In genomic region chr6:7721654-7722053, GRCh38 we compare ENCODE assay signal across 9 cellular contexts. TPM values are rescaled to one million over a fixed set of nuclear protein-coding genes. Genes with fewer than 3 reads are reported as not detected.
DNase-seq lines count a peak whose midpoint lies in the region; ATAC-seq and TF ChIP-seq lines count a peak whose summit lies in the region.
"Had no signal": no experiment of that assay in that cellular context is flagged by ENCODE, and none has a peak within 500 bp of the region (broad histone marks: within the 10 kb centered on the region; RNA-seq: fewer than 3 reads in every experiment).

No MANE protein-coding gene starts in this region.

- peaks cover 6% of the 10 kb centered on the region for H3K9me3 ChIP-seq in adipocyte (ENCODE audit: control insufficient read depth, low read length)

- H3K9ac ChIP-seq in adipocyte (ENCODE audit: low read length), result peak overlapping the region; percentile 9

- no peak overlapping the region for H3K4me3 Mint-ChIP-seq in mesothelial cell of epicardium
- H3K4me3 Mint-ChIP-seq: activated B cell treated with CpG ODN at 0.5 μM for 24 hours had no signal

- peaks cover 10% of the 10 kb centered on the region for H3K4me1 Mint-ChIP-seq in mesothelial cell of epicardium

- H3K4me1 ChIP-seq in adipocyte (ENCODE audit: control insufficient read depth, insufficient read depth, low read length), result peaks cover 19% of the 10 kb centered on the region

- H3K27ac Mint-ChIP-seq in mesothelial cell of epicardium, result no peak overlapping the region
- H3K27ac Mint-ChIP-seq: activated B cell treated with CpG ODN at 0.5 μM for 24 hours had no signal

- DNase-seq in EH (ENCODE audit: low read depth) (peak; percentile 46), LoVo (ENCODE audit: low spot score) (peak; percentile 34), adipocyte (ENCODE audit: low read depth) (peak; percentile 80), mesothelial cell of epicardium (ENCODE audit: low spot score in 2 of 2, unreplicated experiment in 2 of 2) (no peak), mesenteric fat pad (ENCODE audit: low spot score) (no peak), NCI-H510A treated with DMSO at 0.1 percent for 48 hours (lab: John Stamatoyannopoulos, UW) (no peak)
- DNase-seq in effector CD8-positive, alpha-beta T cell (lab: John Stamatoyannopoulos, UW), result no peak
- DNase-seq: activated B cell treated with CpG ODN at 0.5 μM for 24 hours had no signal

- peaks cover 4% of the 10 kb centered on the region for H3K9me3 Mint-ChIP-seq in mesothelial cell of epicardium

- no peaks in the 10 kb centered on the region for H3K36me3 Mint-ChIP-seq in mesothelial cell of epicardium

- no peak overlapping the region for H3K4me3 ChIP-seq in adipocyte (ENCODE audit: low read length)

- ATAC-seq in HG02970 (IDR thresholded peaks at IDR 0.05; ENCODE audit: low FRiP score, unreplicated experiment), result no peak

- TF ChIP-seq CTCF in mesothelial cell of epicardium (IDR thresholded peaks at IDR 0.05; ENCODE audit: unreplicated experiment), result peak; percentile 50

- no peaks in the 10 kb centered on the region for H3K27me3 ChIP-seq in adipocyte (replicated peaks; ENCODE audit: control insufficient read depth, insufficient read depth, low read length)

- H3K27me3 Mint-ChIP-seq in mesothelial cell of epicardium (ENCODE audit: low read depth), result peaks cover 56% of the 10 kb centered on the region

- no peaks in the 10 kb centered on the region for H3K36me3 ChIP-seq in adipocyte (ENCODE audit: control insufficient read depth, insufficient read depth, low read length, severe bottlenecking)

RNA-seq across cellular contexts. Expression of gene BMP6, which starts 4.2 kb away (rescaled TPM):
- total RNA-seq in mesothelial cell of epicardium (3.5 to 4.2 TPM (median 3.6 TPM) in 3 replicates), mesenteric fat pad (12.7 TPM)

Comparison
In these comparisons a context has a peak if more than half of its experiments do, and no peak if none do; other contexts are left out.
1. DNase-seq: peak in EH (single experiment), LoVo (single experiment) and adipocyte (single experiment); none in mesothelial cell of epicardium (0 of 2), effector CD8-positive, alpha-beta T cell (single experiment), mesenteric fat pad (single experiment) and NCI-H510A treated with DMSO at 0.1 percent for 48 hours (single experiment).